In the genomic region with DNA sequence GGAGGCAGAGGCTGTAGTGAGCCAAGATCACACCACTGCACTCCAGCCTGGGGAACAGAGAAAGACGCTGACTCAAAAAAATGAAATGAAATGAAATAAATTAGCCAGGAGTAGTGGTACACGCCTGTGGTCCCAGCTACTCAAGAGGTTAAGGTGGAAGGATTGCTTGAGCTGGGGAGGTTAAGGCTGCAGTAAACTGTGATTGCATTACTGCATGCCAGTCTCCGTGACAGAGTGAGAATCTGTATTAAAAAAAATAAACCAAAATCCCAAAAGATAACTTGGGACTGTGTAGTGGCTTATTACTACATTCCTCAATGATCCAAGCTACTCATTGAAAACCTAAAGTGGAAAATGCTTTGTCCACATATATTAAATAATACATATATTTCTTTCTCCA, we compare ENCODE assay signal across 25 cellular contexts.
"Had no signal": no experiment of that assay in that cellular context is flagged by ENCODE, and none has a peak within 500 bp of the region (broad histone marks: within the 10 kb centered on the region; RNA-seq: fewer than 3 reads in every experiment).

No MANE protein-coding gene starts in this region.

- H3K27ac Mint-ChIP-seq: activated T-cell treated with anti-CD3 and anti-CD28 coated beads, Interleukin-2, amount 50 U/mL, for 72 hours had no signal

- H3K36me3 ChIP-seq: colonic mucosa, gastroesophageal sphincter, heart left ventricle, neural progenitor cell, suprapubic skin, transverse colon, vagina had no signal

- H3K27me3 Mint-ChIP-seq: naive thymus-derived CD4-positive, alpha-beta T cell; stimulated activated naive CD8-positive, alpha-beta T cell treated with anti-CD3 and anti-CD28 coated beads, Interleukin-15, amount 100 ng/mL, for 72 hours had no signal

- H3K27ac ChIP-seq: colonic mucosa, gastroesophageal sphincter, neural progenitor cell, psoas muscle, suprapubic skin, transverse colon, vagina had no signal

- H3K9ac ChIP-seq: neural progenitor cell had no signal

- H3K36me3 Mint-ChIP-seq: brain, neural progenitor cell had no signal

- H3K4me2 ChIP-seq: neural progenitor cell had no signal

- FAIRE-seq: endometrium had no signal

- H3K4me1 ChIP-seq: colonic mucosa, gastroesophageal sphincter, neural progenitor cell, psoas muscle, suprapubic skin, transverse colon, vagina had no signal

- DNase-seq: activated CD4-positive, alpha-beta T cell treated with anti-CD3 and anti-CD28 coated beads for 1 hour; activated CD8-positive, alpha-beta memory T cell treated with anti-CD3 and anti-CD28 coated beads for 24 hours; activated effector memory CD4-positive, alpha-beta T cell treated with anti-CD3 and anti-CD28 coated beads, Interleukin-2, amount 50 U/mL, for 16 hours; activated T-cell treated with anti-CD3 and anti-CD28 coated beads, Interleukin-2, amount 50 U/mL, for 72 hours; erythroblast; kidney glomerular epithelial cell; left ventricle myocardium superior; naive thymus-derived CD4-positive, alpha-beta T cell; stimulated activated CD4-positive, alpha-beta T cell treated with anti-CD3 and anti-CD28 coated beads, Interleukin-15, amount 100 ng/mL, for 24 hours; stimulated activated CD4-positive, alpha-beta T cell treated with anti-CD3 and anti-CD28 coated beads, Interleukin-2, amount 100 ng/mL, for 48 hours; stimulated activated naive CD8-positive, alpha-beta T cell treated with anti-CD3 and anti-CD28 coated beads, Interleukin-15, amount 100 ng/mL, for 72 hours; T-helper 1 cell; transverse colon had no signal

- H3K27me3 ChIP-seq: colonic mucosa, gastroesophageal sphincter, heart left ventricle, neural progenitor cell, suprapubic skin, transverse colon, vagina had no signal

- H3K4me3 ChIP-seq: colonic mucosa, gastroesophageal sphincter, heart left ventricle, mucosa of descending colon, neural progenitor cell, psoas muscle, skin epidermis, suprapubic skin, transverse colon, vagina had no signal

- H3K4me3 Mint-ChIP-seq: activated T-cell treated with anti-CD3 and anti-CD28 coated beads, Interleukin-2, amount 50 U/mL, for 72 hours; brain; neural progenitor cell had no signal

- H3K4me1 Mint-ChIP-seq: neural progenitor cell had no signal

- H3K9me3 ChIP-seq: colonic mucosa, gastroesophageal sphincter, heart left ventricle, mucosa of descending colon, psoas muscle, suprapubic skin, transverse colon, vagina had no signal

- ATAC-seq: activated T-cell treated with anti-CD3 and anti-CD28 coated beads, Interleukin-2, amount 50 U/mL, for 72 hours; gastroesophageal sphincter; psoas muscle; right cardiac atrium had no signal

- H2AFZ ChIP-seq: neural progenitor cell had no signal

- H3K9me3 Mint-ChIP-seq: activated T-cell treated with anti-CD3 and anti-CD28 coated beads, Interleukin-2, amount 50 U/mL, for 72 hours; brain; neural progenitor cell had no signal
